8 cellular contexts compared by ENCODE assay signal in the genomic region with DNA sequence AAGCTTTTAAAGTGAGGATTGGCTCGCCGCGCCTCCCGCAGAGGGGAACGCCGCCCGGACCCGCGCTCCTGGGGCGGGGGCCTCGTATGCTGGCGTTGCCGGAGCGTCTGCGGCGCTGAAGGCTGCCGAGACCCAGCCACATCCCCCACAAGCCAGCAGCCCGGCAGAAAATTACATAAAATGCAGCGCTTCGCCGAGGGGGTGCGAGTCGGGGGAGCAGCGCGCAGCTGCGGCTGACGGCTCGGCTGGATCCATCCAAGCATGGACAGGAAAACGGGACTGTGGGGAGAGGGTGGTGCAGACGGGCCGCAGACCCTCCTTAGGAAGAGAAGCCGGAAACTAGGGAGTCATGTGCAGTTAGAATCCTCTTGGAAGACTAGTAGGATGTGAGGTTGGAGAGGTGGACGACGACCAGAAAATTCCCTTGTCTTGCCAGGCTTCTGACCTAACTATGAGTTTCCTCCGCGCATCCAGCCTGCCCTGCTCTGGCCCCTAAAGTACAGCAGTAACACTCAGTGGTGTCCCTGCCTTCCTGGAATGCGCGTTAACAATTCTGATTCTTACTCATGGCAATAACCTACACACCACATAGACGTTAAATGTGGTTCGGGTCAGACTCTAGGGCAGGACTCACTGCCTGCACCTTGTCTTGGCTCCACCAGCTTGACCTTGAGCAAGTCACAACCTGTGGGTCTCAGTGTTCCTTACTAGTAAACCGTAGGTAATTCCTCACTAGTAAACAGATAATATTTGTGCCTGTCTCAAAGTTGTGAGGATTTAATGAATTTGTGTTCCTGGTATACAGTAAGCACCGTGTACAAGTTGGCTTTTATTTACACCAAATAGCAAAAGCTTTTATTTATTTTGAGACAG. TPM values are rescaled to one million over a fixed set of nuclear protein-coding genes. Genes with fewer than 3 reads are reported as not detected.
DNase-seq lines count a peak whose midpoint lies in the region; ATAC-seq and TF ChIP-seq lines count a peak whose summit lies in the region.

No MANE protein-coding gene starts in this region.

- H3K27ac Mint-ChIP-seq in activated T-helper 2 cell treated with anti-CD3 and anti-CD28 coated beads, Interferon-gamma antibody, Interleukin-2, Interleukin-4, amounts not matched to agents 10 μg/mL and 5 μg/mL and 100 μg/mL, durations not matched to agents 14 hours and 24 hours and 36 hours: peak overlapping the region; percentile 93
- H3K27ac Mint-ChIP-seq in natural killer cell: peak overlapping the region; percentile 92 to 97

- ATAC-seq in GM19372 (IDR thresholded peaks at IDR 0.05; ENCODE audit: low read depth, unreplicated experiment) (peak; percentile 7), natural killer cell (peak; percentile 5 to 14 (median 7))

- H3K27me3 ChIP-seq in HL-60 (ENCODE audit: insufficient read depth, poor library complexity, severe bottlenecking) (no peaks in the 10 kb centered on the region), suprapubic skin (no peaks in the 10 kb centered on the region)

- H3K27ac ChIP-seq in HL-60 (replicated peaks) (peak overlapping the region; percentile 96), suprapubic skin (peak overlapping the region; percentile 89)

- no peaks in the 10 kb centered on the region for H3K9me3 ChIP-seq in suprapubic skin

- TF ChIP-seq EP300 in suprapubic skin (IDR thresholded peaks at IDR 0.05): no peak

- TF ChIP-seq CTCF in HL-60 (IDR thresholded peaks at IDR 0.05; ENCODE audit: insufficient read depth, low read length) (no peak), natural killer cell (IDR thresholded peaks at IDR 0.05) (peak; percentile 1), suprapubic skin (IDR thresholded peaks at IDR 0.05) (peak in 1 of 2 donors; percentile 10)

- TF ChIP-seq POLR2A in suprapubic skin (IDR thresholded peaks at IDR 0.05): no peak

- peak overlapping the region; percentile 93 for H3K4me3 Mint-ChIP-seq in activated T-helper 2 cell treated with anti-CD3 and anti-CD28 coated beads, Interferon-gamma antibody, Interleukin-2, Interleukin-4, amounts not matched to agents 10 μg/mL and 5 μg/mL and 100 μg/mL, durations not matched to agents 14 hours and 24 hours and 36 hours (ENCODE audit: low read depth)
- H3K4me3 Mint-ChIP-seq in natural killer cell: peak overlapping the region; percentile 96

- H3K4me1 Mint-ChIP-seq in activated T-helper 2 cell treated with anti-CD3 and anti-CD28 coated beads, Interferon-gamma antibody, Interleukin-2, Interleukin-4, amounts not matched to agents 10 μg/mL and 5 μg/mL and 100 μg/mL, durations not matched to agents 14 hours and 24 hours and 36 hours (ENCODE audit: low read depth): peaks cover 31% of the 10 kb centered on the region
- peaks cover 28 to 35% of the 10 kb centered on the region in 2 donors for H3K4me1 Mint-ChIP-seq in natural killer cell

- H3K27me3 Mint-ChIP-seq in activated T-helper 2 cell treated with anti-CD3 and anti-CD28 coated beads, Interferon-gamma antibody, Interleukin-2, Interleukin-4, amounts not matched to agents 10 μg/mL and 5 μg/mL and 100 μg/mL, durations not matched to agents 14 hours and 24 hours and 36 hours (ENCODE audit: low read depth): no peaks in the 10 kb centered on the region
- no peaks in the 10 kb centered on the region for H3K27me3 Mint-ChIP-seq in natural killer cell (ENCODE audit: low read depth in 2 of 2)

- intact Hi-C loops in activated T-helper 2 cell treated with anti-CD3 and anti-CD28 coated beads, Interferon-gamma antibody, Interleukin-2, Interleukin-4, amounts not matched to agents 10 μg/mL and 5 μg/mL and 100 μg/mL, durations not matched to agents 14 hours and 24 hours and 36 hours (cut with micrococcal nuclease): loop anchor here (1.0 to 10.0 kb wide), 3 partner anchors 74 to 510 kb away; partner anchors contain the start of genes ETS2 and LCA5L
- intact Hi-C loops in natural killer cell (cut with micrococcal nuclease): loop anchor here (2.0 kb wide), 1 partner anchor 74 kb away; no protein-coding TSS in a partner anchor

- no peaks in the 10 kb centered on the region for H3K9me3 Mint-ChIP-seq in activated T-helper 2 cell treated with anti-CD3 and anti-CD28 coated beads, Interferon-gamma antibody, Interleukin-2, Interleukin-4, amounts not matched to agents 10 μg/mL and 5 μg/mL and 100 μg/mL, durations not matched to agents 14 hours and 24 hours and 36 hours
- no peaks in the 10 kb centered on the region for H3K9me3 Mint-ChIP-seq in natural killer cell

- H3K4me3 ChIP-seq in HL-60 (replicated peaks; ENCODE audit: insufficient read depth, low read length): peak overlapping the region; percentile 66
- peak overlapping the region; percentile 66 for H3K4me3 ChIP-seq in suprapubic skin

- peak; percentile 62 for DNase-seq in Ammon's horn (ENCODE audit: low spot score)
- peak in 1 of 2 experiments; percentile 48 for DNase-seq in HL-60 (ENCODE audit: low read depth in 1 of 2, low spot score in 1 of 2)
- peak; percentile 20 for DNase-seq in activated T-helper 2 cell treated with anti-CD3 and anti-CD28 coated beads, Interferon-gamma antibody, Interleukin-2, Interleukin-4, amounts not matched to agents 10 μg/mL and 5 μg/mL and 100 μg/mL, durations not matched to agents 14 hours and 24 hours and 36 hours (ENCODE audit: low spot score)
- DNase-seq in fibroblast of peridontal ligament (ENCODE audit: extremely low read depth): peak; percentile 69
- no peak for DNase-seq in natural killer cell
- DNase-seq in suprapubic skin (ENCODE audit: low spot score in 2 of 2): no peak

- peaks cover 28% of the 10 kb centered on the region for H3K4me1 ChIP-seq in suprapubic skin

- H3K36me3 Mint-ChIP-seq in activated T-helper 2 cell treated with anti-CD3 and anti-CD28 coated beads, Interferon-gamma antibody, Interleukin-2, Interleukin-4, amounts not matched to agents 10 μg/mL and 5 μg/mL and 100 μg/mL, durations not matched to agents 14 hours and 24 hours and 36 hours (ENCODE audit: low read depth): peaks cover 21% of the 10 kb centered on the region
- peaks cover 6% of the 10 kb centered on the region for H3K36me3 Mint-ChIP-seq in natural killer cell

- WGBS in suprapubic skin: 4% methylated on average over 24 of the region's 42 CpGs

- peaks cover 13% of the 10 kb centered on the region for H3K36me3 ChIP-seq in suprapubic skin

TF ChIP-seq in PFSK-1, 5 proteins besides CTCF, POLR2A, EP300 and RAD21:
- TF ChIP-seq FOXP2 (optimal IDR thresholded peaks at IDR 0.05; ENCODE audit: borderline replicate concordance, extremely low read depth, extremely low read length, insufficient read depth) (no peak), POLR2AphosphoS5 (IDR thresholded peaks at IDR 0.05; ENCODE audit: low read depth, low read length) (peak; percentile 64; the same call in 1 of the 2 replicates), SIN3A (IDR thresholded peaks at IDR 0.05; ENCODE audit: borderline replicate concordance, insufficient read depth, low read length) (no peak), TAF1 (IDR thresholded peaks at IDR 0.05; ENCODE audit: borderline replicate concordance, insufficient read depth, low read length) (peak; percentile 24; the same call in 1 of the 2 replicates)
- TF ChIP-seq, protein P1, sequence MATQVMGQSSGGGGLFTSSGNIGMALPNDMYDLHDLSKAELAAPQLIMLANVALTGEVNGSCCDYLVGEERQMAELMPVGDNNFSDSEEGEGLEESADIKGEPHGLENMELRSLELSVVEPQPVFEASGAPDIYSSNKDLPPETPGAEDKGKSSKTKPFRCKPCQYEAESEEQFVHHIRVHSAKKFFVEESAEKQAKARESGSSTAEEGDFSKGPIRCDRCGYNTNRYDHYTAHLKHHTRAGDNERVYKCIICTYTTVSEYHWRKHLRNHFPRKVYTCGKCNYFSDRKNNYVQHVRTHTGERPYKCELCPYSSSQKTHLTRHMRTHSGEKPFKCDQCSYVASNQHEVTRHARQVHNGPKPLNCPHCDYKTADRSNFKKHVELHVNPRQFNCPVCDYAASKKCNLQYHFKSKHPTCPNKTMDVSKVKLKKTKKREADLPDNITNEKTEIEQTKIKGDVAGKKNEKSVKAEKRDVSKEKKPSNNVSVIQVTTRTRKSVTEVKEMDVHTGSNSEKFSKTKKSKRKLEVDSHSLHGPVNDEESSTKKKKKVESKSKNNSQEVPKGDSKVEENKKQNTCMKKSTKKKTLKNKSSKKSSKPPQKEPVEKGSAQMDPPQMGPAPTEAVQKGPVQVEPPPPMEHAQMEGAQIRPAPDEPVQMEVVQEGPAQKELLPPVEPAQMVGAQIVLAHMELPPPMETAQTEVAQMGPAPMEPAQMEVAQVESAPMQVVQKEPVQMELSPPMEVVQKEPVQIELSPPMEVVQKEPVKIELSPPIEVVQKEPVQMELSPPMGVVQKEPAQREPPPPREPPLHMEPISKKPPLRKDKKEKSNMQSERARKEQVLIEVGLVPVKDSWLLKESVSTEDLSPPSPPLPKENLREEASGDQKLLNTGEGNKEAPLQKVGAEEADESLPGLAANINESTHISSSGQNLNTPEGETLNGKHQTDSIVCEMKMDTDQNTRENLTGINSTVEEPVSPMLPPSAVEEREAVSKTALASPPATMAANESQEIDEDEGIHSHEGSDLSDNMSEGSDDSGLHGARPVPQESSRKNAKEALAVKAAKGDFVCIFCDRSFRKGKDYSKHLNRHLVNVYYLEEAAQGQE (IDR thresholded peaks at IDR 0.05; ENCODE audit: insufficient read depth in 1 of 2, low read depth in 2 of 2, low read length in 2 of 2): no peak

RNA-seq across cellular contexts. Expression of gene BRWD1, which starts 1.0 kb away (rescaled TPM):
- 11.3 TPM for polyA plus RNA-seq in PFSK-1 (2012; ENCODE audit: insufficient read length, low read depth)
- 34.8 and 36.0 TPM in 2 replicates for total RNA-seq in activated T-helper 2 cell treated with anti-CD3 and anti-CD28 coated beads, Interferon-gamma antibody, Interleukin-2, Interleukin-4, amounts not matched to agents 10 μg/mL and 5 μg/mL and 100 μg/mL, durations not matched to agents 14 hours and 24 hours and 36 hours
- 10 to 100 TPM; 92.0 to 93.8 (median 93.3) TPM for total RNA-seq in natural killer cell
- 100 to 1,000 TPM in 1 of 4 donors, 10 to 100 TPM in 3; 45.7 to 143 (median 63.1) TPM for total RNA-seq in suprapubic skin

RNA-seq across cellular contexts. Expression of gene HMGN1, which starts 34.5 kb away (rescaled TPM):
- polyA plus RNA-seq in PFSK-1 (2012; ENCODE audit: insufficient read length, low read depth): 392 TPM
- 398 TPM in 2 replicates for total RNA-seq in activated T-helper 2 cell treated with anti-CD3 and anti-CD28 coated beads, Interferon-gamma antibody, Interleukin-2, Interleukin-4, amounts not matched to agents 10 μg/mL and 5 μg/mL and 100 μg/mL, durations not matched to agents 14 hours and 24 hours and 36 hours
- total RNA-seq in natural killer cell (100 to 1,000 TPM; 187 to 228 (median 219) TPM), suprapubic skin (100 to 1,000 TPM in 2 of 4 donors, 10 to 100 TPM in 2; 63.1 to 130 (median 101) TPM)

Comparison
In these comparisons a context has a peak if more than half of its experiments do, and no peak if none do; other contexts are left out.
1. DNase-seq: peak in Ammon's horn (single experiment), activated T-helper 2 cell treated with anti-CD3 and anti-CD28 coated beads, Interferon-gamma antibody, Interleukin-2, Interleukin-4, amounts not matched to agents 10 μg/mL and 5 μg/mL and 100 μg/mL, durations not matched to agents 14 hours and 24 hours and 36 hours (single experiment) and fibroblast of peridontal ligament (single experiment); none in natural killer cell (single experiment) and suprapubic skin (0 of 2).